Comparison of ENCODE assay signal across 19 cellular contexts in the genomic region with DNA sequence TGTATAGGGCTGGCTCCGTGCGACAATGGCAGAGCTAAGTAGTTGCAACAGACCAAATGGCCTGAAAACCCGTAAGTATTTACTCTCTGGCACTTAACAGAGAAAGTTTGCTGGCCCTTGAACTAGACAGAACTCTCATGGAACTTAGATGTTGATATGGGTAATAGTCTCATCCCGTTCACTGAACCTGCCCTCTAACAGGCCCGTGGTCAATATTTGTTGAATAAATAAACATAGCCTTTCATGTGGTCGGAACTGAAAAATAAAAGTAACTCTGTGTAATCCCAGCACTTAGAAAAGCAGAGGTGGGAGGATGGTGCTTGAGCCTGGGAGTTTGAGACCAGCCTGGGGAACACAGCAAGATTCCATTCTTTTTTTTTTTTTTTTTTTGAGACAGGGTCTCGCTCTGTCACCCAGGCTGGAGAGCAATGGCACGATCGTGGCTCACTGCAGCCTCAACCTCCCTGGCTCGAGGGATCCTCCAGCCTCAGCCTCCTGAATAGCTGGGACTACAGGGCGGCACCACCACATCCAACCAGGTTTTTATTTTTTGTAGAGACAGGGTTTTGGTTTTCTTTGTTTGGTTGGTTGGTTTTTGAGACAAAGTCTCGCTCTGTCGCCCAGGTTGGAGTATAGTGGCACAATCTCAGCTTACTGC. TPM values are rescaled to one million over a fixed set of nuclear protein-coding genes. Genes with fewer than 3 reads are reported as not detected.
A peak's percentile ranks its signal among the peaks of the same experiment; 100 is the strongest.
DNase-seq lines count a peak whose midpoint lies in the region; ATAC-seq, FAIRE-seq and TF ChIP-seq lines count a peak whose summit lies in the region.
"Had no signal": no experiment of that assay in that cellular context is flagged by ENCODE, and none has a peak within 500 bp of the region (broad histone marks: within the 10 kb centered on the region; RNA-seq: fewer than 3 reads in every experiment).

No MANE protein-coding gene starts in this region.

- H3K36me3 ChIP-seq in HUES64 (ENCODE audit: insufficient read depth, low read length) (peaks cover 76% of the 10 kb centered on the region), HAP-1 (replicated peaks) (peaks cover 21% of the 10 kb centered on the region)

- DNase-seq in GM12891 (ENCODE audit: insufficient read length, low spot score) (no peak), natural killer cell (no peak), LoVo (ENCODE audit: low spot score) (no peak), iPS-NIHi11 (ENCODE audit: low spot score) (no peak), HAP-1 (ENCODE audit: low spot score in 2 of 2) (no peak)
- DNase-seq in effector memory CD8-positive, alpha-beta T cell = no peak
- DNase-seq: Calu3; CD4-positive, CD25-positive, alpha-beta regulatory T cell; DMS79 treated with DMSO at 0.1 percent for 48 hours; IMR-90; Kasumi-1; NCI-H1105; NCI-H187; NCI-H226; PC-3 had no signal

- peaks cover 10 to 11% of the 10 kb centered on the region in 2 donors for H3K4me1 Mint-ChIP-seq in effector memory CD8-positive, alpha-beta T cell (ENCODE audit: low read depth in 2 of 2)
- peaks cover 9 to 14% of the 10 kb centered on the region in 2 donors for H3K4me1 Mint-ChIP-seq in natural killer cell

- H3K9me3 Mint-ChIP-seq in effector memory CD8-positive, alpha-beta T cell = no peaks in the 10 kb centered on the region
- no peaks in the 10 kb centered on the region for H3K9me3 Mint-ChIP-seq in natural killer cell
- H3K9me3 Mint-ChIP-seq: CD4-positive, CD25-positive, alpha-beta regulatory T cell had no signal

- no peak for TF ChIP-seq POLR2A in GM12891 (IDR thresholded peaks at IDR 0.05; ENCODE audit: low read depth, low read length)

- no peak overlapping the region for H3K4me3 ChIP-seq in HUES64 (ENCODE audit: low read length)
- H3K4me3 ChIP-seq in HAP-1 = no peak overlapping the region
- H3K4me3 ChIP-seq: SJSA1 had no signal

- no peak overlapping the region for H3K9ac ChIP-seq in HUES64 (ENCODE audit: low read depth, low read length)

- H3K4me1 ChIP-seq in HUES64 (ENCODE audit: insufficient read depth, low read length) (peaks cover 3% of the 10 kb centered on the region; the same call in 1 of the 2 replicates), HAP-1 (no peaks in the 10 kb centered on the region)
- H3K4me1 ChIP-seq: SJSA1 had no signal

- WGBS in HUES64 = 90% methylated on average over 12 of the region's 13 CpGs

- H3K27me3 ChIP-seq in HUES64 (ENCODE audit: insufficient read depth, low read length) (no peaks in the 10 kb centered on the region), HAP-1 (ENCODE audit: low read depth) (no peaks in the 10 kb centered on the region)
- H3K27me3 ChIP-seq: SJSA1 had no signal

- 0 out of 2 replicates have a peak overlapping the region, but pooled peaks have one; percentile 35 for H3K27ac ChIP-seq in HUES64 (ENCODE audit: low read depth, low read length)
- H3K27ac ChIP-seq: RWPE1, SJSA1 had no signal

- H3K9me3 ChIP-seq in HUES64 (ENCODE audit: insufficient read depth, low read depth, low read length) = no peaks in the 10 kb centered on the region
- H3K9me3 ChIP-seq in HAP-1 = no peaks in the 10 kb centered on the region
- H3K9me3 ChIP-seq: SJSA1 had no signal

- intact Hi-C loops in natural killer cell (cut with micrococcal nuclease) = no loop called here

- no peak for ATAC-seq in effector memory CD8-positive, alpha-beta T cell (replicated peaks)
- ATAC-seq in natural killer cell = no peak
- ATAC-seq: PC-3 had no signal

- H3K4me3 Mint-ChIP-seq in effector memory CD8-positive, alpha-beta T cell = peak overlapping the region; percentile 31 to 42
- H3K4me3 Mint-ChIP-seq in natural killer cell = peak overlapping the region; percentile 70
- H3K4me3 Mint-ChIP-seq: CD4-positive, CD25-positive, alpha-beta regulatory T cell had no signal

- H3K27ac Mint-ChIP-seq in effector memory CD8-positive, alpha-beta T cell = peak overlapping the region; percentile 96 to 97
- peak overlapping the region; percentile 92 to 94 for H3K27ac Mint-ChIP-seq in natural killer cell

- H3K36me3 Mint-ChIP-seq in effector memory CD8-positive, alpha-beta T cell (ENCODE audit: insufficient read depth) = peaks cover 39% of the 10 kb centered on the region
- no peaks in the 10 kb centered on the region for H3K36me3 Mint-ChIP-seq in natural killer cell

- in situ Hi-C loops in HAP-1 (cut with MboI; ENCODE audit: low sequenced_read_pairs) = loop anchor here (5.0 kb wide), 1 partner anchor 136 kb away; no protein-coding TSS in a partner anchor

- TF ChIP-seq CTCF in natural killer cell (IDR thresholded peaks at IDR 0.05) = no peak

- H3K27me3 Mint-ChIP-seq in effector memory CD8-positive, alpha-beta T cell = no peaks in the 10 kb centered on the region
- no peaks in the 10 kb centered on the region for H3K27me3 Mint-ChIP-seq in natural killer cell (ENCODE audit: low read depth in 2 of 2)
- H3K27me3 Mint-ChIP-seq: CD4-positive, CD25-positive, alpha-beta regulatory T cell had no signal

- peak; percentile 16 for FAIRE-seq in GM12891 (lab: Jason Lieb, UNC)
- FAIRE-seq: GM18507 had no signal

TF ChIP-seq in GM12891, 5 proteins besides CTCF, POLR2A, EP300 and RAD21:
- TF ChIP-seq POU2F2 (IDR thresholded peaks at IDR 0.05; ENCODE audit: low read depth, low read length) (no peak), TAF1 (IDR thresholded peaks at IDR 0.05; ENCODE audit: low read depth, low read length) (no peak), PAX5 (IDR thresholded peaks at IDR 0.05; ENCODE audit: insufficient read depth, low read length, severe bottlenecking) (no peak), POLR2AphosphoS5 (IDR thresholded peaks at IDR 0.05; ENCODE audit: low read depth, low read length) (no peak), SPI1 (IDR thresholded peaks at IDR 0.05; ENCODE audit: low read depth, low read length) (no peak)
TF ChIP-seq in GM12891: peak in this region for 0.

RNA-seq across cellular contexts. Expression of gene KDM2B, which starts 29.7 kb away (rescaled TPM):
- 68.9 TPM for polyA plus RNA-seq in GM12891 (2012; ENCODE audit: low read depth, missing spikeins)
- 83.7 TPM for polyA plus RNA-seq in HUES64 (2013, experiment 1 of 2)
- 82.7 TPM for polyA plus RNA-seq in HUES64 (2013, experiment 2 of 2)
- total RNA-seq in natural killer cell = 100 to 1,000 TPM in 1 of 3 donors, 10 to 100 TPM in 2; 97.3 to 106 (median 98.1) TPM
